In genomic region chr19:57559008-57559403, GRCh38 we compare ENCODE assay signal across 8 cellular contexts. TPM values are rescaled to one million over a fixed set of nuclear protein-coding genes. Genes with fewer than 3 reads are reported as not detected.
DNase-seq lines count a peak whose midpoint lies in the region; ATAC-seq and TF ChIP-seq lines count a peak whose summit lies in the region.

No MANE protein-coding gene starts in this region.

- peaks cover 15% of the 10 kb centered on the region for H3K27me3 Mint-ChIP-seq in brain

- ATAC-seq in GM19438 (IDR thresholded peaks at IDR 0.05; ENCODE audit: low read depth, unreplicated experiment) (peak; percentile 25), HG02610 (IDR thresholded peaks at IDR 0.05; ENCODE audit: unreplicated experiment) (no peak)

- H3K4me3 Mint-ChIP-seq in brain: peak overlapping the region; percentile 97 to 100 (median 99)

- TF ChIP-seq CTCF in brain (conservative IDR thresholded peaks at IDR 0.05): no peak

- peaks cover 27 to 51% (median 49%) of the 10 kb centered on the region in 5 experiments for H3K9me3 Mint-ChIP-seq in brain

- peaks cover 32% of the 10 kb centered on the region for H3K4me1 Mint-ChIP-seq in brain

- DNase-seq in CMK (ENCODE audit: low read depth) (peak; percentile 30), NCI-H69 (lab: John Stamatoyannopoulos, UW) (peak; percentile 54), inferior parietal cortex (ENCODE audit: extremely low spot score) (peak; percentile 5), NCI-H2081 (lab: John Stamatoyannopoulos, UW) (no peak)
- peak; percentile 15 to 25 for DNase-seq in stimulated activated CD4-positive, alpha-beta T cell treated with anti-CD3 and anti-CD28 coated beads, Interleukin-2, amount 100 ng/mL, for 24 hours

- peak overlapping the region; percentile 88 to 99 (median 93) for H3K27ac Mint-ChIP-seq in brain

- peaks cover 67% of the 10 kb centered on the region for H3K36me3 Mint-ChIP-seq in brain

RNA-seq across cellular contexts. Expression of gene ZNF550, which starts 0.7 kb away (rescaled TPM):
- polyA plus RNA-seq in brain (ENCODE audit: insufficient read depth, low read depth, low replicate concordance): 3.6 TPM

RNA-seq across cellular contexts. Expression of gene ZNF416, which starts 19.7 kb away (rescaled TPM):
- polyA plus RNA-seq in brain (ENCODE audit: insufficient read depth, low read depth, low replicate concordance): 3.6 TPM

RNA-seq across cellular contexts. Expression of gene ZIK1, which starts 24.9 kb away (rescaled TPM):
- polyA plus RNA-seq in brain (ENCODE audit: insufficient read depth, low read depth, low replicate concordance): 8.5 TPM

RNA-seq across cellular contexts. Expression of gene ZNF549, which starts 31.9 kb away (rescaled TPM):
- 4.9 TPM for polyA plus RNA-seq in brain (ENCODE audit: insufficient read depth, low read depth, low replicate concordance)

RNA-seq across cellular contexts. Expression of gene ZNF530, which starts 40.7 kb away (rescaled TPM):
- 3.5 TPM for polyA plus RNA-seq in brain (ENCODE audit: insufficient read depth, low read depth, low replicate concordance)

Comparison
In these comparisons a context has a peak if more than half of its experiments do, and no peak if none do; other contexts are left out.
1. DNase-seq: peak in CMK (single experiment), NCI-H69 (single experiment), inferior parietal cortex (single experiment) and stimulated activated CD4-positive, alpha-beta T cell treated with anti-CD3 and anti-CD28 coated beads, Interleukin-2, amount 100 ng/mL, for 24 hours (2 of 2); none in NCI-H2081 (0 of 2).